Comparison of ENCODE assay signal across 2 cellular contexts in the genomic region with DNA sequence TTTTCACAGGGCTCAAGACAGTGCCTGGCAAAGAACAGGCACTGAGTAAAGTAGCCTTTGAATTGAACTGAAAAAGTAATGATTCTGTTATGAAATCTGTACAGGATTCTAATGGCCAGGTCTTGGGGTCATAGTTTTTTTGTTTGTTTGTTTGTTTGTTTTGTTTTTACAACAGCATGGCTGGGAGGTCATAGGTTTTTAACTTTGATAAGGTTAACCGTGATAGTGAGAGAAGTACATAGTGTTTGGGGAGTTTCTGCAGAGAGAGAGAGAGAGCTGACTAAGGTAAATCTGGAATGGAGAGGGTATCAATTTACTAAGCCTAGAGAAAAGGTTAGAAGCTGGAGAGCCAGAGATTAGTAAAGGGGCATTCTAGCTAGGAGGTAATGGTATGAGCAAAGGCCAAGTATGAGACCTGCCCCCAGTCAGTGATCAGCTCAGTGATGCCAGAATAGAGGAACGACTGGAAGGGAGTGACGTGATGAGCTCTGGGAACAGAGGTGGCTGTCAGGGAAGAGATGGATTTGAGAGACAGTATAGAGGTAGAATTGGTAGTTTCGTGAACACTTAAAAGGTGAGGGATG.
TF ChIP-seq lines count a peak whose summit lies in the region.

No MANE protein-coding gene starts in this region.

TF ChIP-seq in GM23338, 12 proteins besides CTCF, POLR2A, EP300 and RAD21 (continues in another document):
- TF ChIP-seq STAT1 (IDR thresholded peaks at IDR 0.05; ENCODE audit: unreplicated experiment), result no peak
- TF ChIP-seq, protein P1, sequence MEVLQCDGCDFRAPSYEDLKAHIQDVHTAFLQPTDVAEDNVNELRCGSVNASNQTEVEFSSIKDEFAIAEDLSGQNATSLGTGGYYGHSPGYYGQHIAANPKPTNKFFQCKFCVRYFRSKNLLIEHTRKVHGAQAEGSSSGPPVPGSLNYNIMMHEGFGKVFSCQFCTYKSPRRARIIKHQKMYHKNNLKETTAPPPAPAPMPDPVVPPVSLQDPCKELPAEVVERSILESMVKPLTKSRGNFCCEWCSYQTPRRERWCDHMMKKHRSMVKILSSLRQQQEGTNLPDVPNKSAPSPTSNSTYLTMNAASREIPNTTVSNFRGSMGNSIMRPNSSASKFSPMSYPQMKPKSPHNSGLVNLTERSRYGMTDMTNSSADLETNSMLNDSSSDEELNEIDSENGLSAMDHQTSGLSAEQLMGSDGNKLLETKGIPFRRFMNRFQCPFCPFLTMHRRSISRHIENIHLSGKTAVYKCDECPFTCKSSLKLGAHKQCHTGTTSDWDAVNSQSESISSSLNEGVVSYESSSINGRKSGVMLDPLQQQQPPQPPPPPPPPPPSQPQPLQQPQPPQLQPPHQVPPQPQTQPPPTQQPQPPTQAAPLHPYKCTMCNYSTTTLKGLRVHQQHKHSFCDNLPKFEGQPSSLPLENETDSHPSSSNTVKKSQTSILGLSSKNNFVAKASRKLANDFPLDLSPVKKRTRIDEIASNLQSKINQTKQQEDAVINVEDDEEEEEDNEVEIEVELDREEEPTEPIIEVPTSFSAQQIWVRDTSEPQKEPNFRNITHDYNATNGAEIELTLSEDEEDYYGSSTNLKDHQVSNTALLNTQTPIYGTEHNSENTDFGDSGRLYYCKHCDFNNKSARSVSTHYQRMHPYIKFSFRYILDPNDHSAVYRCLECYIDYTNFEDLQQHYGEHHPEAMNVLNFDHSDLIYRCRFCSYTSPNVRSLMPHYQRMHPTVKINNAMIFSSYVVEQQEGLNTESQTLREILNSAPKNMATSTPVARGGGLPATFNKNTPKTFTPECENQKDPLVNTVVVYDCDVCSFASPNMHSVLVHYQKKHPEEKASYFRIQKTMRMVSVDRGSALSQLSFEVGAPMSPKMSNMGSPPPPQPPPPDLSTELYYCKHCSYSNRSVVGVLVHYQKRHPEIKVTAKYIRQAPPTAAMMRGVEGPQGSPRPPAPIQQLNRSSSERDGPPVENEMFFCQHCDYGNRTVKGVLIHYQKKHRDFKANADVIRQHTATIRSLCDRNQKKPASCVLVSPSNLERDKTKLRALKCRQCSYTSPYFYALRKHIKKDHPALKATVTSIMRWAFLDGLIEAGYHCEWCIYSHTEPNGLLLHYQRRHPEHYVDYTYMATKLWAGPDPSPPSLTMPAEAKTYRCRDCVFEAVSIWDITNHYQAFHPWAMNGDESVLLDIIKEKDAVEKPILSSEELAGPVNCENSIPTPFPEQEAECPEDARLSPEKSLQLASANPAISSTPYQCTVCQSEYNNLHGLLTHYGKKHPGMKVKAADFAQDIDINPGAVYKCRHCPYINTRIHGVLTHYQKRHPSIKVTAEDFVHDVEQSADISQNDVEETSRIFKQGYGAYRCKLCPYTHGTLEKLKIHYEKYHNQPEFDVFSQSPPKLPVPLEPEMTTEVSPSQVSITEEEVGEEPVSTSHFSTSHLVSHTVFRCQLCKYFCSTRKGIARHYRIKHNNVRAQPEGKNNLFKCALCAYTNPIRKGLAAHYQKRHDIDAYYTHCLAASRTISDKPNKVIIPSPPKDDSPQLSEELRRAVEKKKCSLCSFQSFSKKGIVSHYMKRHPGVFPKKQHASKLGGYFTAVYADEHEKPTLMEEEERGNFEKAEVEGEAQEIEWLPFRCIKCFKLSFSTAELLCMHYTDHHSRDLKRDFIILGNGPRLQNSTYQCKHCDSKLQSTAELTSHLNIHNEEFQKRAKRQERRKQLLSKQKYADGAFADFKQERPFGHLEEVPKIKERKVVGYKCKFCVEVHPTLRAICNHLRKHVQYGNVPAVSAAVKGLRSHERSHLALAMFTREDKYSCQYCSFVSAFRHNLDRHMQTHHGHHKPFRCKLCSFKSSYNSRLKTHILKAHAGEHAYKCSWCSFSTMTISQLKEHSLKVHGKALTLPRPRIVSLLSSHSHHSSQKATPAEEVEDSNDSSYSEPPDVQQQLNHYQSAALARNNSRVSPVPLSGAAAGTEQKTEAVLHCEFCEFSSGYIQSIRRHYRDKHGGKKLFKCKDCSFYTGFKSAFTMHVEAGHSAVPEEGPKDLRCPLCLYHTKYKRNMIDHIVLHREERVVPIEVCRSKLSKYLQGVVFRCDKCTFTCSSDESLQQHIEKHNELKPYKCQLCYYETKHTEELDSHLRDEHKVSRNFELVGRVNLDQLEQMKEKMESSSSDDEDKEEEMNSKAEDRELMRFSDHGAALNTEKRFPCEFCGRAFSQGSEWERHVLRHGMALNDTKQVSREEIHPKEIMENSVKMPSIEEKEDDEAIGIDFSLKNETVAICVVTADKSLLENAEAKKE (CRISPR knock-in tag; IDR thresholded peaks at IDR 0.05), result no peak
- no peak for TF ChIP-seq ZNF331 (CRISPR knock-in tag; IDR thresholded peaks at IDR 0.05; ENCODE audit: low read depth)
- TF ChIP-seq JUNB (IDR thresholded peaks at IDR 0.05; ENCODE audit: unreplicated experiment), result no peak
- TF ChIP-seq EZH2 (IDR thresholded peaks at IDR 0.05; ENCODE audit: low read depth, unreplicated experiment), result no peak
- no peak for TF ChIP-seq POLR2AphosphoS5 (IDR thresholded peaks at IDR 0.05; ENCODE audit: low read depth)
- TF ChIP-seq, protein P2, sequence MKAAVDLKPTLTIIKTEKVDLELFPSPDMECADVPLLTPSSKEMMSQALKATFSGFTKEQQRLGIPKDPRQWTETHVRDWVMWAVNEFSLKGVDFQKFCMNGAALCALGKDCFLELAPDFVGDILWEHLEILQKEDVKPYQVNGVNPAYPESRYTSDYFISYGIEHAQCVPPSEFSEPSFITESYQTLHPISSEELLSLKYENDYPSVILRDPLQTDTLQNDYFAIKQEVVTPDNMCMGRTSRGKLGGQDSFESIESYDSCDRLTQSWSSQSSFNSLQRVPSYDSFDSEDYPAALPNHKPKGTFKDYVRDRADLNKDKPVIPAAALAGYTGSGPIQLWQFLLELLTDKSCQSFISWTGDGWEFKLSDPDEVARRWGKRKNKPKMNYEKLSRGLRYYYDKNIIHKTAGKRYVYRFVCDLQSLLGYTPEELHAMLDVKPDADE (IDR thresholded peaks at IDR 0.05), result no peak
- no peak for TF ChIP-seq ZNF114 (CRISPR knock-in tag; IDR thresholded peaks at IDR 0.05)
- TF ChIP-seq, protein P3, sequence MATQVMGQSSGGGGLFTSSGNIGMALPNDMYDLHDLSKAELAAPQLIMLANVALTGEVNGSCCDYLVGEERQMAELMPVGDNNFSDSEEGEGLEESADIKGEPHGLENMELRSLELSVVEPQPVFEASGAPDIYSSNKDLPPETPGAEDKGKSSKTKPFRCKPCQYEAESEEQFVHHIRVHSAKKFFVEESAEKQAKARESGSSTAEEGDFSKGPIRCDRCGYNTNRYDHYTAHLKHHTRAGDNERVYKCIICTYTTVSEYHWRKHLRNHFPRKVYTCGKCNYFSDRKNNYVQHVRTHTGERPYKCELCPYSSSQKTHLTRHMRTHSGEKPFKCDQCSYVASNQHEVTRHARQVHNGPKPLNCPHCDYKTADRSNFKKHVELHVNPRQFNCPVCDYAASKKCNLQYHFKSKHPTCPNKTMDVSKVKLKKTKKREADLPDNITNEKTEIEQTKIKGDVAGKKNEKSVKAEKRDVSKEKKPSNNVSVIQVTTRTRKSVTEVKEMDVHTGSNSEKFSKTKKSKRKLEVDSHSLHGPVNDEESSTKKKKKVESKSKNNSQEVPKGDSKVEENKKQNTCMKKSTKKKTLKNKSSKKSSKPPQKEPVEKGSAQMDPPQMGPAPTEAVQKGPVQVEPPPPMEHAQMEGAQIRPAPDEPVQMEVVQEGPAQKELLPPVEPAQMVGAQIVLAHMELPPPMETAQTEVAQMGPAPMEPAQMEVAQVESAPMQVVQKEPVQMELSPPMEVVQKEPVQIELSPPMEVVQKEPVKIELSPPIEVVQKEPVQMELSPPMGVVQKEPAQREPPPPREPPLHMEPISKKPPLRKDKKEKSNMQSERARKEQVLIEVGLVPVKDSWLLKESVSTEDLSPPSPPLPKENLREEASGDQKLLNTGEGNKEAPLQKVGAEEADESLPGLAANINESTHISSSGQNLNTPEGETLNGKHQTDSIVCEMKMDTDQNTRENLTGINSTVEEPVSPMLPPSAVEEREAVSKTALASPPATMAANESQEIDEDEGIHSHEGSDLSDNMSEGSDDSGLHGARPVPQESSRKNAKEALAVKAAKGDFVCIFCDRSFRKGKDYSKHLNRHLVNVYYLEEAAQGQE (IDR thresholded peaks at IDR 0.05; ENCODE audit: unreplicated experiment), result no peak

TF ChIP-seq in GM12878, 131 proteins besides CTCF, POLR2A, EP300 and RAD21 (continues in another document):
- TF ChIP-seq, protein P4, sequence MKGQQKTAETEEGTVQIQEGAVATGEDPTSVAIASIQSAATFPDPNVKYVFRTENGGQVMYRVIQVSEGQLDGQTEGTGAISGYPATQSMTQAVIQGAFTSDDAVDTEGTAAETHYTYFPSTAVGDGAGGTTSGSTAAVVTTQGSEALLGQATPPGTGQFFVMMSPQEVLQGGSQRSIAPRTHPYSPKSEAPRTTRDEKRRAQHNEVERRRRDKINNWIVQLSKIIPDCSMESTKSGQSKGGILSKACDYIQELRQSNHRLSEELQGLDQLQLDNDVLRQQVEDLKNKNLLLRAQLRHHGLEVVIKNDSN (IDR thresholded peaks at IDR 0.05; ENCODE audit: borderline replicate concordance, extremely low read length, insufficient read depth, low read depth, low read length), result no peak
- TF ChIP-seq, protein P5, sequence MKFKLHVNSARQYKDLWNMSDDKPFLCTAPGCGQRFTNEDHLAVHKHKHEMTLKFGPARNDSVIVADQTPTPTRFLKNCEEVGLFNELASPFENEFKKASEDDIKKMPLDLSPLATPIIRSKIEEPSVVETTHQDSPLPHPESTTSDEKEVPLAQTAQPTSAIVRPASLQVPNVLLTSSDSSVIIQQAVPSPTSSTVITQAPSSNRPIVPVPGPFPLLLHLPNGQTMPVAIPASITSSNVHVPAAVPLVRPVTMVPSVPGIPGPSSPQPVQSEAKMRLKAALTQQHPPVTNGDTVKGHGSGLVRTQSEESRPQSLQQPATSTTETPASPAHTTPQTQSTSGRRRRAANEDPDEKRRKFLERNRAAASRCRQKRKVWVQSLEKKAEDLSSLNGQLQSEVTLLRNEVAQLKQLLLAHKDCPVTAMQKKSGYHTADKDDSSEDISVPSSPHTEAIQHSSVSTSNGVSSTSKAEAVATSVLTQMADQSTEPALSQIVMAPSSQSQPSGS (IDR thresholded peaks at IDR 0.05; ENCODE audit: low read length), result no peak
- TF ChIP-seq STAT3 (IDR thresholded peaks at IDR 0.05; ENCODE audit: low read depth, low read length) (no peak), SMAD5 (IDR thresholded peaks at IDR 0.05; ENCODE audit: low read depth) (no peak), PML (IDR thresholded peaks at IDR 0.05; ENCODE audit: low read length) (no peak)
- TF ChIP-seq, protein P6, sequence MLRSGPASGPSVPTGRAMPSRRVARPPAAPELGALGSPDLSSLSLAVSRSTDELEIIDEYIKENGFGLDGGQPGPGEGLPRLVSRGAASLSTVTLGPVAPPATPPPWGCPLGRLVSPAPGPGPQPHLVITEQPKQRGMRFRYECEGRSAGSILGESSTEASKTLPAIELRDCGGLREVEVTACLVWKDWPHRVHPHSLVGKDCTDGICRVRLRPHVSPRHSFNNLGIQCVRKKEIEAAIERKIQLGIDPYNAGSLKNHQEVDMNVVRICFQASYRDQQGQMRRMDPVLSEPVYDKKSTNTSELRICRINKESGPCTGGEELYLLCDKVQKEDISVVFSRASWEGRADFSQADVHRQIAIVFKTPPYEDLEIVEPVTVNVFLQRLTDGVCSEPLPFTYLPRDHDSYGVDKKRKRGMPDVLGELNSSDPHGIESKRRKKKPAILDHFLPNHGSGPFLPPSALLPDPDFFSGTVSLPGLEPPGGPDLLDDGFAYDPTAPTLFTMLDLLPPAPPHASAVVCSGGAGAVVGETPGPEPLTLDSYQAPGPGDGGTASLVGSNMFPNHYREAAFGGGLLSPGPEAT (IDR thresholded peaks at IDR 0.05; ENCODE audit: low read depth), result no peak
- TF ChIP-seq, protein P7, sequence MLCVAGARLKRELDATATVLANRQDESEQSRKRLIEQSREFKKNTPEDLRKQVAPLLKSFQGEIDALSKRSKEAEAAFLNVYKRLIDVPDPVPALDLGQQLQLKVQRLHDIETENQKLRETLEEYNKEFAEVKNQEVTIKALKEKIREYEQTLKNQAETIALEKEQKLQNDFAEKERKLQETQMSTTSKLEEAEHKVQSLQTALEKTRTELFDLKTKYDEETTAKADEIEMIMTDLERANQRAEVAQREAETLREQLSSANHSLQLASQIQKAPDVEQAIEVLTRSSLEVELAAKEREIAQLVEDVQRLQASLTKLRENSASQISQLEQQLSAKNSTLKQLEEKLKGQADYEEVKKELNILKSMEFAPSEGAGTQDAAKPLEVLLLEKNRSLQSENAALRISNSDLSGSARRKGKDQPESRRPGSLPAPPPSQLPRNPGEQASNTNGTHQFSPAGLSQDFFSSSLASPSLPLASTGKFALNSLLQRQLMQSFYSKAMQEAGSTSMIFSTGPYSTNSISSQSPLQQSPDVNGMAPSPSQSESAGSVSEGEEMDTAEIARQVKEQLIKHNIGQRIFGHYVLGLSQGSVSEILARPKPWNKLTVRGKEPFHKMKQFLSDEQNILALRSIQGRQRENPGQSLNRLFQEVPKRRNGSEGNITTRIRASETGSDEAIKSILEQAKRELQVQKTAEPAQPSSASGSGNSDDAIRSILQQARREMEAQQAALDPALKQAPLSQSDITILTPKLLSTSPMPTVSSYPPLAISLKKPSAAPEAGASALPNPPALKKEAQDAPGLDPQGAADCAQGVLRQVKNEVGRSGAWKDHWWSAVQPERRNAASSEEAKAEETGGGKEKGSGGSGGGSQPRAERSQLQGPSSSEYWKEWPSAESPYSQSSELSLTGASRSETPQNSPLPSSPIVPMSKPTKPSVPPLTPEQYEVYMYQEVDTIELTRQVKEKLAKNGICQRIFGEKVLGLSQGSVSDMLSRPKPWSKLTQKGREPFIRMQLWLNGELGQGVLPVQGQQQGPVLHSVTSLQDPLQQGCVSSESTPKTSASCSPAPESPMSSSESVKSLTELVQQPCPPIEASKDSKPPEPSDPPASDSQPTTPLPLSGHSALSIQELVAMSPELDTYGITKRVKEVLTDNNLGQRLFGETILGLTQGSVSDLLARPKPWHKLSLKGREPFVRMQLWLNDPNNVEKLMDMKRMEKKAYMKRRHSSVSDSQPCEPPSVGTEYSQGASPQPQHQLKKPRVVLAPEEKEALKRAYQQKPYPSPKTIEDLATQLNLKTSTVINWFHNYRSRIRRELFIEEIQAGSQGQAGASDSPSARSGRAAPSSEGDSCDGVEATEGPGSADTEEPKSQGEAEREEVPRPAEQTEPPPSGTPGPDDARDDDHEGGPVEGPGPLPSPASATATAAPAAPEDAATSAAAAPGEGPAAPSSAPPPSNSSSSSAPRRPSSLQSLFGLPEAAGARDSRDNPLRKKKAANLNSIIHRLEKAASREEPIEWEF (IDR thresholded peaks at IDR 0.05; ENCODE audit: insufficient replicate concordance, low read depth, low read length), result no peak
- TF ChIP-seq, protein P8, sequence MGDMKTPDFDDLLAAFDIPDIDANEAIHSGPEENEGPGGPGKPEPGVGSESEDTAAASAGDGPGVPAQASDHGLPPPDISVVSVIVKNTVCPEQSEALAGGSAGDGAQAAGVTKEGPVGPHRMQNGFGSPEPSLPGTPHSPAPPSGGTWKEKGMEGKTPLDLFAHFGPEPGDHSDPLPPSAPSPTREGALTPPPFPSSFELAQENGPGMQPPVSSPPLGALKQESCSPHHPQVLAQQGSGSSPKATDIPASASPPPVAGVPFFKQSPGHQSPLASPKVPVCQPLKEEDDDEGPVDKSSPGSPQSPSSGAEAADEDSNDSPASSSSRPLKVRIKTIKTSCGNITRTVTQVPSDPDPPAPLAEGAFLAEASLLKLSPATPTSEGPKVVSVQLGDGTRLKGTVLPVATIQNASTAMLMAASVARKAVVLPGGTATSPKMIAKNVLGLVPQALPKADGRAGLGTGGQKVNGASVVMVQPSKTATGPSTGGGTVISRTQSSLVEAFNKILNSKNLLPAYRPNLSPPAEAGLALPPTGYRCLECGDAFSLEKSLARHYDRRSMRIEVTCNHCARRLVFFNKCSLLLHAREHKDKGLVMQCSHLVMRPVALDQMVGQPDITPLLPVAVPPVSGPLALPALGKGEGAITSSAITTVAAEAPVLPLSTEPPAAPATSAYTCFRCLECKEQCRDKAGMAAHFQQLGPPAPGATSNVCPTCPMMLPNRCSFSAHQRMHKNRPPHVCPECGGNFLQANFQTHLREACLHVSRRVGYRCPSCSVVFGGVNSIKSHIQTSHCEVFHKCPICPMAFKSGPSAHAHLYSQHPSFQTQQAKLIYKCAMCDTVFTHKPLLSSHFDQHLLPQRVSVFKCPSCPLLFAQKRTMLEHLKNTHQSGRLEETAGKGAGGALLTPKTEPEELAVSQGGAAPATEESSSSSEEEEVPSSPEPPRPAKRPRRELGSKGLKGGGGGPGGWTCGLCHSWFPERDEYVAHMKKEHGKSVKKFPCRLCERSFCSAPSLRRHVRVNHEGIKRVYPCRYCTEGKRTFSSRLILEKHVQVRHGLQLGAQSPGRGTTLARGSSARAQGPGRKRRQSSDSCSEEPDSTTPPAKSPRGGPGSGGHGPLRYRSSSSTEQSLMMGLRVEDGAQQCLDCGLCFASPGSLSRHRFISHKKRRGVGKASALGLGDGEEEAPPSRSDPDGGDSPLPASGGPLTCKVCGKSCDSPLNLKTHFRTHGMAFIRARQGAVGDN (IDR thresholded peaks at IDR 0.05), result no peak
